ENCODE assay signal across 11 cellular contexts in genomic region chr18:70337139-70337972, GRCh38. TPM values are rescaled to one million over a fixed set of nuclear protein-coding genes. Genes with fewer than 3 reads are reported as not detected.
DNase-seq lines count a peak whose midpoint lies in the region; ATAC-seq, FAIRE-seq and TF ChIP-seq lines count a peak whose summit lies in the region.
"Had no signal": no experiment of that assay in that cellular context is flagged by ENCODE, and none has a peak within 500 bp of the region (broad histone marks: within the 10 kb centered on the region; RNA-seq: fewer than 3 reads in every experiment).

No MANE protein-coding gene starts in this region.

- peaks cover 12% of the 10 kb centered on the region for H3K36me3 Mint-ChIP-seq in astrocyte (ENCODE audit: low read depth, unreplicated experiment)
- H3K36me3 Mint-ChIP-seq: memory B cell had no signal

- H3K27ac ChIP-seq in astrocyte (ENCODE audit: low read depth, low read length) = peak overlapping the region; percentile 27

- H3K4me3 Mint-ChIP-seq in astrocyte (ENCODE audit: unreplicated experiment) = peak overlapping the region; percentile 69
- H3K4me3 Mint-ChIP-seq: memory B cell; T-helper 1 cell treated with Interleukin-12 subunit alpha and Interleukin-12 subunit beta and Interleukin-4 antibody, amounts not matched to agents 30 μg/mL and 1 μg/mL, for 36 hours had no signal

- ATAC-seq in HG03565 (IDR thresholded peaks at IDR 0.05; ENCODE audit: unreplicated experiment) = peak; percentile 65
- ATAC-seq in stimulated activated naive CD8-positive, alpha-beta T cell treated with anti-CD3 and anti-CD28 coated beads, Interleukin-15, Interleukin-2, amounts not matched to agents 100 U/mL and 50 U/mL, for 24 hours = no peak

- no peaks in the 10 kb centered on the region for H3K27me3 ChIP-seq in astrocyte (ENCODE audit: insufficient read depth, low read length)

- peaks cover 41% of the 10 kb centered on the region for H3K4me1 Mint-ChIP-seq in astrocyte (ENCODE audit: low read depth, unreplicated experiment)
- H3K4me1 Mint-ChIP-seq: memory B cell had no signal

- no peaks in the 10 kb centered on the region for H3K27me3 Mint-ChIP-seq in astrocyte (ENCODE audit: low read depth, unreplicated experiment)

- no peaks in the 10 kb centered on the region for H3K79me2 ChIP-seq in astrocyte (ENCODE audit: insufficient read depth, low read length)

- DNase-seq in AG08395 (ENCODE audit: low spot score) = peak; percentile 88
- DNase-seq in astrocyte (ENCODE audit: low read depth) = peak; percentile 87
- peak; percentile 92 for DNase-seq in kidney tubule cell (ENCODE audit: low spot score)
- no peak for DNase-seq in stimulated activated naive CD8-positive, alpha-beta T cell treated with anti-CD3 and anti-CD28 coated beads, Interleukin-15, Interleukin-2, amounts not matched to agents 100 U/mL and 50 U/mL, for 24 hours
- DNase-seq in activated gamma-delta T cell treated with Interleukin-2 at 50 U/mL for 16 hours = no peak
- DNase-seq in activated naive CD4-positive, alpha-beta T cell treated with Interleukin-2 at 50 U/mL for 16 hours = no peak
- no peak for DNase-seq in NCI-H82 treated with DMSO at 0.1 percent for 48 hours (lab: John Stamatoyannopoulos, UW; ENCODE audit: unreplicated experiment)

- TF ChIP-seq CTCF in astrocyte (IDR thresholded peaks at IDR 0.05; ENCODE audit: insufficient read depth, low read depth, low read length) = no peak

- peaks cover 10% of the 10 kb centered on the region for H3K36me3 ChIP-seq in astrocyte (ENCODE audit: insufficient read depth, low read length)

- peaks cover 5% of the 10 kb centered on the region for H3K9me3 ChIP-seq in astrocyte (ENCODE audit: insufficient read depth, low read depth, low read length)

- peak; percentile 88 for FAIRE-seq in astrocyte (lab: Jason Lieb, UNC)
- FAIRE-seq: G401.6 had no signal

- H3K4me3 ChIP-seq in astrocyte (ENCODE audit: insufficient read depth, low read depth, low read length) = no peak overlapping the region

- peaks cover 26% of the 10 kb centered on the region for H3K4me1 ChIP-seq in astrocyte (ENCODE audit: insufficient read depth, low read length)

- H3K9me3 Mint-ChIP-seq in astrocyte (ENCODE audit: unreplicated experiment) = no peaks in the 10 kb centered on the region
- H3K9me3 Mint-ChIP-seq: T-helper 1 cell treated with Interleukin-12 subunit alpha and Interleukin-12 subunit beta and Interleukin-4 antibody, amounts not matched to agents 30 μg/mL and 1 μg/mL, for 36 hours had no signal

- no peaks in the 10 kb centered on the region for H4K20me1 ChIP-seq in astrocyte (ENCODE audit: insufficient read depth, low read length)

- H2AFZ ChIP-seq in astrocyte (ENCODE audit: low read depth, low read length) = no peak overlapping the region

- peak overlapping the region; percentile 98 for H3K27ac Mint-ChIP-seq in astrocyte (ENCODE audit: unreplicated experiment)
- H3K27ac Mint-ChIP-seq: memory B cell; T-helper 1 cell treated with Interleukin-12 subunit alpha and Interleukin-12 subunit beta and Interleukin-4 antibody, amounts not matched to agents 30 μg/mL and 1 μg/mL, for 36 hours had no signal

- H3K4me2 ChIP-seq in astrocyte (ENCODE audit: low read length) = peak overlapping the region; percentile 26

- H3K9ac ChIP-seq in astrocyte (ENCODE audit: low read length) = no peak overlapping the region

RNA-seq across cellular contexts. Expression of gene SOCS6, which starts 48.5 kb away (rescaled TPM):
- 20.5 and 24.1 TPM in 2 replicates for total RNA-seq in astrocyte

Comparison
In these comparisons a context has a peak if more than half of its experiments do, and no peak if none do; other contexts are left out.
1. DNase-seq: peak in AG08395 (single experiment), astrocyte (single experiment) and kidney tubule cell (single experiment); none in stimulated activated naive CD8-positive, alpha-beta T cell treated with anti-CD3 and anti-CD28 coated beads, Interleukin-15, Interleukin-2, amounts not matched to agents 100 U/mL and 50 U/mL, for 24 hours (single experiment), activated gamma-delta T cell treated with Interleukin-2 at 50 U/mL for 16 hours (single experiment), activated naive CD4-positive, alpha-beta T cell treated with Interleukin-2 at 50 U/mL for 16 hours (single experiment) and NCI-H82 treated with DMSO at 0.1 percent for 48 hours (single experiment).